In the genomic region with DNA sequence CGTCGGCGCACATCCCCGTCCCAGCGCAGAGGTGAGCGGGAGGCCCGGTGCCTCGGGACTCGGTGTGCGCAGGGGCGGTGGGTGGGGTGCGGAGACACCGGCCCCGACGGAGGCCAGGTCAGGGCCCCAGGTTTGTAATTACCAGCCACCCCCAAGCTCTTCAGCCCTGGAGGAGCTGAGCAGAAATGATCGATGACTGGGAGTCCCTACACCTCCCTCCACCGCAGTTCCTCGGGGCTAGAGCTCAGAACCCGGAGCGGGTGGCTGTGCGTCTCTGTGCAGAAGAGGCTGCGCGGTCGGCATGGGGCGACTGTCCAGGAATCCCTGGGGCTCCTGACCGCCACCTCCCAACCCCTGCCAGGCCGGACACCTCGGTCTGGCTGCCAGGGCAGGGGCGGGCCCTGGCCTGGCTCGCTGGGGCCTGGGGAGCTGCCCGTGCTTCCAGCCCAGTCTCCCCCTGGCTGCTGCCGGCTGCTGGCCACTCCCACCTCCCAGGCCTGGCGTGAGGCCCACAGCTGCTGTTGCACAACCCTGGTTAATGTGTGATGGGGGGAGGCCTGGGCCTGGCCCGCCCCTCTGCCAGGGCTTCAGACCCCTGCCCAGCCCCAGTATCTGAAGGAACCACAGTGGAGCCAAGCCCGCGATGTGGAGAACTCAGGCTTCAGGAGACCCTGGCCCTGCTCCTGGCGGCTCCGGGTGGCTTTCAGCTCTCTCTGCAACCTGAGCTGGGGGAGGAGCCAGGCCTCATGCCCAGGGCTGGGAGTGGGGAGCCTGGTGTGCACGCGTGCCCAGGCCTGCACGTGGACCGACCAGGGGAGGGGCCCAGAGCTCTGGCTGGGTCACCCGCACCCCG, we compare ENCODE assay signal across 1 cellular context.
TF ChIP-seq lines count a peak whose summit lies in the region.

No MANE protein-coding gene starts in this region.

TF ChIP-seq in HepG2, 621 proteins besides CTCF, POLR2A, EP300 and RAD21 (continued from another document and continues in another):
- TF ChIP-seq, protein P1, sequence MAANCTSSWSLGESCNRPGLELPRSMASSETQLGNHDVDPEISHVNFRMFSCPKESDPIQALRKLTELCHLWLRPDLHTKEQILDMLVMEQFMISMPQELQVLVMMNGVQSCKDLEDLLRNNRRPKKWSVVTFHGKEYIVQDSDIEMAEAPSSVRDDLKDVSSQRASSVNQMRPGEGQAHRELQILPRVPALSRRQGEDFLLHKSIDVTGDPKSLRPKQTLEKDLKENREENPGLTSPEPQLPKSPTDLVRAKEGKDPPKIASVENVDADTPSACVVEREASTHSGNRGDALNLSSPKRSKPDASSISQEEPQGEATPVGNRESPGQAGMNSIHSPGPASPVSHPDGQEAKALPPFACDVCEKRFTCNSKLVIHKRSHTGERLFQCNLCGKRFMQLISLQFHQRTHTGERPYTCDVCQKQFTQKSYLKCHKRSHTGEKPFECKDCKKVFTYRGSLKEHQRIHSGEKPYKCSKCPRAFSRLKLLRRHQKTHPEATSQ (CRISPR knock-in tag; IDR thresholded peaks at IDR 0.05; ENCODE audit: borderline replicate concordance) = peak; percentile 92
- TF ChIP-seq KLF6 (CRISPR knock-in tag; IDR thresholded peaks at IDR 0.05) = peak; percentile 99
- TF ChIP-seq SSRP1 (CRISPR knock-in tag; IDR thresholded peaks at IDR 0.05) = 0 out of 2 replicates have a peak, but pooled peaks have one; percentile 81
- TF ChIP-seq SNRNP70 (IDR thresholded peaks at IDR 0.05; ENCODE audit: low read depth, low read length) = no peak
- peak; percentile 67; the same call in 1 of the 2 replicates for TF ChIP-seq PAX8 (CRISPR knock-in tag; IDR thresholded peaks at IDR 0.05; ENCODE audit: borderline replicate concordance)
- TF ChIP-seq KLF16 (CRISPR knock-in tag; IDR thresholded peaks at IDR 0.05) = peak; percentile 14 to 100; a peak in 3 of 4 replicates
- TF ChIP-seq ARNT (IDR thresholded peaks at IDR 0.05) = no peak
- TF ChIP-seq SRSF4 (IDR thresholded peaks at IDR 0.05; ENCODE audit: low read depth, low read length, poor library complexity, severe bottlenecking) = no peak
- TF ChIP-seq, protein P2, sequence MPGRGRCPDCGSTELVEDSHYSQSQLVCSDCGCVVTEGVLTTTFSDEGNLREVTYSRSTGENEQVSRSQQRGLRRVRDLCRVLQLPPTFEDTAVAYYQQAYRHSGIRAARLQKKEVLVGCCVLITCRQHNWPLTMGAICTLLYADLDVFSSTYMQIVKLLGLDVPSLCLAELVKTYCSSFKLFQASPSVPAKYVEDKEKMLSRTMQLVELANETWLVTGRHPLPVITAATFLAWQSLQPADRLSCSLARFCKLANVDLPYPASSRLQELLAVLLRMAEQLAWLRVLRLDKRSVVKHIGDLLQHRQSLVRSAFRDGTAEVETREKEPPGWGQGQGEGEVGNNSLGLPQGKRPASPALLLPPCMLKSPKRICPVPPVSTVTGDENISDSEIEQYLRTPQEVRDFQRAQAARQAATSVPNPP (CRISPR knock-in tag; IDR thresholded peaks at IDR 0.05) = peak; percentile 84
- TF ChIP-seq HMGXB3 (CRISPR knock-in tag; IDR thresholded peaks at IDR 0.05; ENCODE audit: borderline replicate concordance) = peak; percentile 89
- TF ChIP-seq, protein P3, sequence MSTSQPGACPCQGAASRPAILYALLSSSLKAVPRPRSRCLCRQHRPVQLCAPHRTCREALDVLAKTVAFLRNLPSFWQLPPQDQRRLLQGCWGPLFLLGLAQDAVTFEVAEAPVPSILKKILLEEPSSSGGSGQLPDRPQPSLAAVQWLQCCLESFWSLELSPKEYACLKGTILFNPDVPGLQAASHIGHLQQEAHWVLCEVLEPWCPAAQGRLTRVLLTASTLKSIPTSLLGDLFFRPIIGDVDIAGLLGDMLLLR (CRISPR knock-in tag; IDR thresholded peaks at IDR 0.05) = peak; percentile 93
- TF ChIP-seq, protein P4, sequence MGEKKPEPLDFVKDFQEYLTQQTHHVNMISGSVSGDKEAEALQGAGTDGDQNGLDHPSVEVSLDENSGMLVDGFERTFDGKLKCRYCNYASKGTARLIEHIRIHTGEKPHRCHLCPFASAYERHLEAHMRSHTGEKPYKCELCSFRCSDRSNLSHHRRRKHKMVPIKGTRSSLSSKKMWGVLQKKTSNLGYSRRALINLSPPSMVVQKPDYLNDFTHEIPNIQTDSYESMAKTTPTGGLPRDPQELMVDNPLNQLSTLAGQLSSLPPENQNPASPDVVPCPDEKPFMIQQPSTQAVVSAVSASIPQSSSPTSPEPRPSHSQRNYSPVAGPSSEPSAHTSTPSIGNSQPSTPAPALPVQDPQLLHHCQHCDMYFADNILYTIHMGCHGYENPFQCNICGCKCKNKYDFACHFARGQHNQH (CRISPR knock-in tag; IDR thresholded peaks at IDR 0.05) = peak; percentile 90; the same call in 1 of the 2 replicates
- peak; percentile 93 for TF ChIP-seq TMF1 (CRISPR knock-in tag; IDR thresholded peaks at IDR 0.05; ENCODE audit: low read depth)
- TF ChIP-seq MYC (CRISPR knock-in tag; IDR thresholded peaks at IDR 0.05; ENCODE audit: borderline replicate concordance) = peak; percentile 95
- peak; percentile 79; the same call in 1 of the 2 replicates for TF ChIP-seq REXO4 (CRISPR knock-in tag; IDR thresholded peaks at IDR 0.05; ENCODE audit: borderline replicate concordance)
- TF ChIP-seq ZNF556 (CRISPR knock-in tag; IDR thresholded peaks at IDR 0.05; ENCODE audit: borderline replicate concordance) = peak; percentile 98
- TF ChIP-seq CEBPB (IDR thresholded peaks at IDR 0.05; ENCODE audit: borderline replicate concordance, low read depth, low read length) = peak; percentile 100
- TF ChIP-seq CHD4 (IDR thresholded peaks at IDR 0.05; ENCODE audit: borderline replicate concordance, low read length) = 0 out of 2 replicates have a peak, but pooled peaks have one; percentile 17
- TF ChIP-seq CAMTA2 (CRISPR knock-in tag; IDR thresholded peaks at IDR 0.05; ENCODE audit: borderline replicate concordance) = 0 out of 2 replicates have a peak, but pooled peaks have one; percentile 33
- TF ChIP-seq SIN3B (IDR thresholded peaks at IDR 0.05; ENCODE audit: low read length) = peak; percentile 60; the same call in 1 of the 2 replicates
- TF ChIP-seq POLR2G (IDR thresholded peaks at IDR 0.05; ENCODE audit: low read depth, low read length) = peak; percentile 87
- peak; percentile 99 for TF ChIP-seq ZFY (CRISPR knock-in tag; IDR thresholded peaks at IDR 0.05)
- TF ChIP-seq ETV5 (CRISPR knock-in tag; IDR thresholded peaks at IDR 0.05; ENCODE audit: borderline replicate concordance) = peak; percentile 84
- TF ChIP-seq ARHGAP35 (CRISPR knock-in tag; IDR thresholded peaks at IDR 0.05; ENCODE audit: borderline replicate concordance) = peak; percentile 94; the same call in 1 of the 2 replicates
- TF ChIP-seq ZNF260 (CRISPR knock-in tag; IDR thresholded peaks at IDR 0.05; ENCODE audit: borderline replicate concordance, low read depth) = no peak
- peak; percentile 73 for TF ChIP-seq ZNF225 (CRISPR knock-in tag; IDR thresholded peaks at IDR 0.05)
- TF ChIP-seq ELF3 (CRISPR knock-in tag; IDR thresholded peaks at IDR 0.05) = peak; percentile 83
- TF ChIP-seq GZF1 (CRISPR knock-in tag; IDR thresholded peaks at IDR 0.05) = peak; percentile 90; the same call in 1 of the 2 replicates
- TF ChIP-seq ZNF354B (CRISPR knock-in tag; IDR thresholded peaks at IDR 0.05) = peak; percentile 59; the same call in 1 of the 2 replicates
- TF ChIP-seq MAF1 (CRISPR knock-in tag; IDR thresholded peaks at IDR 0.05; ENCODE audit: borderline replicate concordance) = peak; percentile 96; the same call in 1 of the 2 replicates
- peak; percentile 99 for TF ChIP-seq SP5 (CRISPR knock-in tag; IDR thresholded peaks at IDR 0.05; ENCODE audit: borderline replicate concordance, low read depth)
- TF ChIP-seq ZSCAN29 (CRISPR knock-in tag; conservative IDR thresholded peaks at IDR 0.05) = peak; percentile 87
- peak; percentile 95 for TF ChIP-seq ZNF543 (CRISPR knock-in tag; IDR thresholded peaks at IDR 0.05)
- TF ChIP-seq ZBTB1 (CRISPR knock-in tag; IDR thresholded peaks at IDR 0.05; ENCODE audit: borderline replicate concordance) = peak; percentile 70
- peak; percentile 87 for TF ChIP-seq FOXA3 (CRISPR knock-in tag; IDR thresholded peaks at IDR 0.05)
- TF ChIP-seq MEF2D (CRISPR knock-in tag; IDR thresholded peaks at IDR 0.05) = peak; percentile 92
- peak; percentile 99 for TF ChIP-seq HDAC2 (CRISPR knock-in tag; IDR thresholded peaks at IDR 0.05)
- peak; percentile 93 for TF ChIP-seq ZNF761 (CRISPR knock-in tag; conservative IDR thresholded peaks at IDR 0.05)
- TF ChIP-seq HNRNPH1 (optimal IDR thresholded peaks at IDR 0.05; ENCODE audit: low read depth, low read length) = peak; percentile 27
- TF ChIP-seq, protein P5, sequence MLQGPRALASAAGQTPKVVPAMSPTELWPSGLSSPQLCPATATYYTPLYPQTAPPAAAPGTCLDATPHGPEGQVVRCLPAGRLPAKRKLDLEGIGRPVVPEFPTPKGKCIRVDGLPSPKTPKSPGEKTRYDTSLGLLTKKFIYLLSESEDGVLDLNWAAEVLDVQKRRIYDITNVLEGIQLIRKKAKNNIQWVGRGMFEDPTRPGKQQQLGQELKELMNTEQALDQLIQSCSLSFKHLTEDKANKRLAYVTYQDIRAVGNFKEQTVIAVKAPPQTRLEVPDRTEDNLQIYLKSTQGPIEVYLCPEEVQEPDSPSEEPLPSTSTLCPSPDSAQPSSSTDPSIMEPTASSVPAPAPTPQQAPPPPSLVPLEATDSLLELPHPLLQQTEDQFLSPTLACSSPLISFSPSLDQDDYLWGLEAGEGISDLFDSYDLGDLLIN (CRISPR knock-in tag; IDR thresholded peaks at IDR 0.05; ENCODE audit: borderline replicate concordance) = peak; percentile 78
- TF ChIP-seq, protein P6, sequence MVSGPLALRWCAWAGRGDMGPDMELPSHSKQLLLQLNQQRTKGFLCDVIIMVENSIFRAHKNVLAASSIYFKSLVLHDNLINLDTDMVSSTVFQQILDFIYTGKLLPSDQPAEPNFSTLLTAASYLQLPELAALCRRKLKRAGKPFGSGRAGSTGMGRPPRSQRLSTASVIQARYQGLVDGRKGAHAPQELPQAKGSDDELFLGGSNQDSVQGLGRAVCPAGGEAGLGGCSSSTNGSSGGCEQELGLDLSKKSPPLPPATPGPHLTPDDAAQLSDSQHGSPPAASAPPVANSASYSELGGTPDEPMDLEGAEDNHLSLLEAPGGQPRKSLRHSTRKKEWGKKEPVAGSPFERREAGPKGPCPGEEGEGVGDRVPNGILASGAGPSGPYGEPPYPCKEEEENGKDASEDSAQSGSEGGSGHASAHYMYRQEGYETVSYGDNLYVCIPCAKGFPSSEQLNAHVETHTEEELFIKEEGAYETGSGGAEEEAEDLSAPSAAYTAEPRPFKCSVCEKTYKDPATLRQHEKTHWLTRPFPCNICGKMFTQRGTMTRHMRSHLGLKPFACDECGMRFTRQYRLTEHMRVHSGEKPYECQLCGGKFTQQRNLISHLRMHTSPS (CRISPR knock-in tag; IDR thresholded peaks at IDR 0.05; ENCODE audit: low read depth) = peak; percentile 97
- no peak for TF ChIP-seq ZNF282 (IDR thresholded peaks at IDR 0.05; ENCODE audit: partially characterized antibody)
- peak; percentile 90; the same call in 1 of the 2 replicates for TF ChIP-seq ZNF549 (CRISPR knock-in tag; IDR thresholded peaks at IDR 0.05)
- TF ChIP-seq XBP1 (CRISPR knock-in tag; IDR thresholded peaks at IDR 0.05) = peak; percentile 94; the same call in 1 of the 2 replicates
- TF ChIP-seq STAG1 (CRISPR knock-in tag; IDR thresholded peaks at IDR 0.05) = peak; percentile 54
- TF ChIP-seq, protein P7, sequence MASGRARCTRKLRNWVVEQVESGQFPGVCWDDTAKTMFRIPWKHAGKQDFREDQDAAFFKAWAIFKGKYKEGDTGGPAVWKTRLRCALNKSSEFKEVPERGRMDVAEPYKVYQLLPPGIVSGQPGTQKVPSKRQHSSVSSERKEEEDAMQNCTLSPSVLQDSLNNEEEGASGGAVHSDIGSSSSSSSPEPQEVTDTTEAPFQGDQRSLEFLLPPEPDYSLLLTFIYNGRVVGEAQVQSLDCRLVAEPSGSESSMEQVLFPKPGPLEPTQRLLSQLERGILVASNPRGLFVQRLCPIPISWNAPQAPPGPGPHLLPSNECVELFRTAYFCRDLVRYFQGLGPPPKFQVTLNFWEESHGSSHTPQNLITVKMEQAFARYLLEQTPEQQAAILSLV (CRISPR knock-in tag; IDR thresholded peaks at IDR 0.05; ENCODE audit: borderline replicate concordance) = peak; percentile 96
- TF ChIP-seq ZNF841 (CRISPR knock-in tag; IDR thresholded peaks at IDR 0.05; ENCODE audit: borderline replicate concordance) = no peak
